1 cellular context compared by ENCODE assay signal in the genomic region with DNA sequence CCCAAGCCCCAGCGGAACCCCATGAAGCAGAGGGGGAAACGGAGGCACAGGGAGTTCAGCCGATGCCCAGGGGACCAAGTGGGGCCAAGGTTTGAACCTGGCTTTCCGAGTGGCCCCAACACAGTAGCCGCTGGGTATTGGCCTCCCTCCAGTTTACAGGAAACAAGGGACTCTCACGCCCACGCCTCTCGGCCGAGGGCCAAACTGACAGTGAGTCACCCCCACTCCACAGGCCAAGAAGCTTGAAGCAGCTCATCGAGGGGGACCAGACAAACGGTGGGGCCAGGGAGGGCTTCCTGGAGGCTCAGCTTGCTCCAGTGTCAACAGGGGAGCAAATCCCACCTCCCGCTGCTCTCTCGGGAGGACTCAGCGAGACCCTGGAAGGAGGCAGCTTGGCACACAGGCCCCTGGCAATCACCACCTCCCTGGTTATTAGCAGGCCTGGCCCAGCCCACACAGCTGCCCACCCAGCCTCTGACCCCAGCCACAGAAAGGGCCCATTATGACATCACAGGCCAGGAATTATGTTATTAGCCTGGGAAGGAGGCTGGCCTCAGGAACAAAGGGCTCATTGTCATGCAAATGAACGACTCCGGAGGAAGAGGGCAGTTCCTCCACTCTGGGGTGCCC.
TF ChIP-seq lines count a peak whose summit lies in the region.

No MANE protein-coding gene starts in this region.

TF ChIP-seq in K562, 482 proteins besides CTCF, POLR2A, EP300 and RAD21 (continued from another document and continues in another):
- no peak for TF ChIP-seq CREB3 (tag; conservative IDR thresholded peaks at IDR 0.05; ENCODE audit: low read depth)
- peak; percentile 98 for TF ChIP-seq NFIC (IDR thresholded peaks at IDR 0.05)
- TF ChIP-seq RCOR1 (IDR thresholded peaks at IDR 0.05; ENCODE audit: borderline replicate concordance in 1 of 2, low read depth in 2 of 2, low read length in 2 of 2), result peak in 1 of 2 experiments; percentile 61; a peak in 1 of 4 replicates
- TF ChIP-seq POLR2AphosphoS5 (IDR thresholded peaks at IDR 0.05; ENCODE audit: control insufficient read depth, insufficient read depth, low read depth, low read length), result peak; percentile 37; the same call in 1 of the 2 replicates
- TF ChIP-seq ZBTB11 (CRISPR knock-in tag; IDR thresholded peaks at IDR 0.05), result peak in 1 of 3 experiments; percentile 69; a peak in 1 of 6 replicates
- TF ChIP-seq USF1 (CRISPR knock-in tag; IDR thresholded peaks at IDR 0.05), result no peak
- peak; percentile 47; the same call in 1 of the 2 replicates for TF ChIP-seq JUN (IDR thresholded peaks at IDR 0.05; ENCODE audit: borderline replicate concordance, low read depth, low read length)
- 0 out of 2 replicates have a peak, but pooled peaks have one; percentile 69 for TF ChIP-seq JUN (CRISPR knock-in tag; IDR thresholded peaks at IDR 0.05; ENCODE audit: borderline replicate concordance)
- no peak for TF ChIP-seq HMG20A (CRISPR knock-in tag; conservative IDR thresholded peaks at IDR 0.05)
- TF ChIP-seq ZFP36 (IDR thresholded peaks at IDR 0.05; ENCODE audit: low read depth, low read length, partially characterized antibody), result peak; percentile 40
- peak; percentile 25; the same call in 1 of the 2 replicates for TF ChIP-seq CXXC5 (CRISPR knock-in tag; IDR thresholded peaks at IDR 0.05)
- peak; percentile 47 to 62; a peak in 2 of 4 replicates for TF ChIP-seq MAZ (CRISPR knock-in tag; conservative IDR thresholded peaks at IDR 0.05 in 1 of 2, IDR thresholded peaks at IDR 0.05 in 1 of 2)
- TF ChIP-seq SMAD4 (CRISPR knock-in tag; conservative IDR thresholded peaks at IDR 0.05), result peak; percentile 42; the same call in 1 of the 2 replicates
- TF ChIP-seq TAF15 (IDR thresholded peaks at IDR 0.05; ENCODE audit: low read depth, low read length), result no peak
- TF ChIP-seq FOXA3 (CRISPR knock-in tag; conservative IDR thresholded peaks at IDR 0.05 in 1 of 2, IDR thresholded peaks at IDR 0.05 in 1 of 2), result peak; percentile 21 to 62; a peak in 1 of 4 replicates
- peak; percentile 99 for TF ChIP-seq EGR1 (conservative IDR thresholded peaks at IDR 0.05)
- peak in 1 of 2 experiments; percentile 27; a peak in 1 of 4 replicates for TF ChIP-seq FOXK2 (conservative IDR thresholded peaks at IDR 0.05 in 1 of 2, IDR thresholded peaks at IDR 0.05 in 1 of 2; ENCODE audit: low read depth in 2 of 2)
- TF ChIP-seq SRSF1 (IDR thresholded peaks at IDR 0.05; ENCODE audit: low read depth, low read length), result no peak
- peak; percentile 49 for TF ChIP-seq RBBP5 (IDR thresholded peaks at IDR 0.05; ENCODE audit: borderline replicate concordance, insufficient read depth, low read length, poor library complexity, severe bottlenecking)
- TF ChIP-seq, protein P1, sequence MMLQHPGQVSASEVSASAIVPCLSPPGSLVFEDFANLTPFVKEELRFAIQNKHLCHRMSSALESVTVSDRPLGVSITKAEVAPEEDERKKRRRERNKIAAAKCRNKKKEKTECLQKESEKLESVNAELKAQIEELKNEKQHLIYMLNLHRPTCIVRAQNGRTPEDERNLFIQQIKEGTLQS (IDR thresholded peaks at IDR 0.05), result peak; percentile 91
- TF ChIP-seq, protein P1 (CRISPR knock-in tag; conservative IDR thresholded peaks at IDR 0.05), result no peak
- TF ChIP-seq, protein P2, sequence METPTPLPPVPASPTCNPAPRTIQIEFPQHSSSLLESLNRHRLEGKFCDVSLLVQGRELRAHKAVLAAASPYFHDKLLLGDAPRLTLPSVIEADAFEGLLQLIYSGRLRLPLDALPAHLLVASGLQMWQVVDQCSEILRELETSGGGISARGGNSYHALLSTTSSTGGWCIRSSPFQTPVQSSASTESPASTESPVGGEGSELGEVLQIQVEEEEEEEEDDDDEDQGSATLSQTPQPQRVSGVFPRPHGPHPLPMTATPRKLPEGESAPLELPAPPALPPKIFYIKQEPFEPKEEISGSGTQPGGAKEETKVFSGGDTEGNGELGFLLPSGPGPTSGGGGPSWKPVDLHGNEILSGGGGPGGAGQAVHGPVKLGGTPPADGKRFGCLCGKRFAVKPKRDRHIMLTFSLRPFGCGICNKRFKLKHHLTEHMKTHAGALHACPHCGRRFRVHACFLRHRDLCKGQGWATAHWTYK (CRISPR knock-in tag; IDR thresholded peaks at IDR 0.05), result 0 out of 2 replicates have a peak, but pooled peaks have one; percentile 53
- TF ChIP-seq CEBPB (tag; IDR thresholded peaks at IDR 0.05), result no peak
- no peak for TF ChIP-seq CGGBP1 (CRISPR knock-in tag; IDR thresholded peaks at IDR 0.05)
- 0 out of 2 replicates have a peak, but pooled peaks have one; percentile 49 for TF ChIP-seq GATAD2B (IDR thresholded peaks at IDR 0.05; ENCODE audit: borderline replicate concordance)
- peak; percentile 76 for TF ChIP-seq ETV5 (CRISPR knock-in tag; IDR thresholded peaks at IDR 0.05; ENCODE audit: low read depth)
- TF ChIP-seq ATF4 (CRISPR knock-in tag; IDR thresholded peaks at IDR 0.05), result 0 out of 2 replicates have a peak, but pooled peaks have one; percentile 5
- peak; percentile 42 for TF ChIP-seq CBFA2T3 (IDR thresholded peaks at IDR 0.05)
- TF ChIP-seq CBX3 (IDR thresholded peaks at IDR 0.05; ENCODE audit: borderline replicate concordance in 1 of 2, low read length in 2 of 2), result peak in 1 of 2 experiments; percentile 29; a peak in 1 of 3 replicates
- TF ChIP-seq OTX1 (CRISPR knock-in tag; IDR thresholded peaks at IDR 0.05), result no peak
- TF ChIP-seq, protein P3, sequence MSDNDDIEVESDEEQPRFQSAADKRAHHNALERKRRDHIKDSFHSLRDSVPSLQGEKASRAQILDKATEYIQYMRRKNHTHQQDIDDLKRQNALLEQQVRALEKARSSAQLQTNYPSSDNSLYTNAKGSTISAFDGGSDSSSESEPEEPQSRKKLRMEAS (CRISPR knock-in tag; IDR thresholded peaks at IDR 0.05), result no peak
- TF ChIP-seq, protein P4, sequence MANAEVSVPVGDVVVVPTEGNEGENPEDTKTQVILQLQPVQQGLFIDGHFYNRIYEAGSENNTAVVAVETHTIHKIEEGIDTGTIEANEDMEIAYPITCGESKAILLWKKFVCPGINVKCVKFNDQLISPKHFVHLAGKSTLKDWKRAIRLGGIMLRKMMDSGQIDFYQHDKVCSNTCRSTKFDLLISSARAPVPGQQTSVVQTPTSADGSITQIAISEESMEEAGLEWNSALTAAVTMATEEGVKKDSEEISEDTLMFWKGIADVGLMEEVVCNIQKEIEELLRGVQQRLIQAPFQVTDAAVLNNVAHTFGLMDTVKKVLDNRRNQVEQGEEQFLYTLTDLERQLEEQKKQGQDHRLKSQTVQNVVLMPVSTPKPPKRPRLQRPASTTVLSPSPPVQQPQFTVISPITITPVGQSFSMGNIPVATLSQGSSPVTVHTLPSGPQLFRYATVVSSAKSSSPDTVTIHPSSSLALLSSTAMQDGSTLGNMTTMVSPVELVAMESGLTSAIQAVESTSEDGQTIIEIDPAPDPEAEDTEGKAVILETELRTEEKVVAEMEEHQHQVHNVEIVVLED (CRISPR knock-in tag; IDR thresholded peaks at IDR 0.05), result no peak
- 0 out of 2 replicates have a peak, but pooled peaks have one; percentile 31 for TF ChIP-seq PML (IDR thresholded peaks at IDR 0.05; ENCODE audit: low read length)
- TF ChIP-seq EP400 (IDR thresholded peaks at IDR 0.05), result no peak
- peak; percentile 23; the same call in 1 of the 2 replicates for TF ChIP-seq L3MBTL2 (IDR thresholded peaks at IDR 0.05)
- TF ChIP-seq CCNT2 (IDR thresholded peaks at IDR 0.05; ENCODE audit: borderline replicate concordance, extremely low read depth, insufficient read length, low read depth, low read length), result peak; percentile 38
- TF ChIP-seq ZBTB17 (CRISPR knock-in tag; IDR thresholded peaks at IDR 0.05), result 0 out of 2 replicates have a peak, but pooled peaks have one; percentile 10
- TF ChIP-seq, protein P5, sequence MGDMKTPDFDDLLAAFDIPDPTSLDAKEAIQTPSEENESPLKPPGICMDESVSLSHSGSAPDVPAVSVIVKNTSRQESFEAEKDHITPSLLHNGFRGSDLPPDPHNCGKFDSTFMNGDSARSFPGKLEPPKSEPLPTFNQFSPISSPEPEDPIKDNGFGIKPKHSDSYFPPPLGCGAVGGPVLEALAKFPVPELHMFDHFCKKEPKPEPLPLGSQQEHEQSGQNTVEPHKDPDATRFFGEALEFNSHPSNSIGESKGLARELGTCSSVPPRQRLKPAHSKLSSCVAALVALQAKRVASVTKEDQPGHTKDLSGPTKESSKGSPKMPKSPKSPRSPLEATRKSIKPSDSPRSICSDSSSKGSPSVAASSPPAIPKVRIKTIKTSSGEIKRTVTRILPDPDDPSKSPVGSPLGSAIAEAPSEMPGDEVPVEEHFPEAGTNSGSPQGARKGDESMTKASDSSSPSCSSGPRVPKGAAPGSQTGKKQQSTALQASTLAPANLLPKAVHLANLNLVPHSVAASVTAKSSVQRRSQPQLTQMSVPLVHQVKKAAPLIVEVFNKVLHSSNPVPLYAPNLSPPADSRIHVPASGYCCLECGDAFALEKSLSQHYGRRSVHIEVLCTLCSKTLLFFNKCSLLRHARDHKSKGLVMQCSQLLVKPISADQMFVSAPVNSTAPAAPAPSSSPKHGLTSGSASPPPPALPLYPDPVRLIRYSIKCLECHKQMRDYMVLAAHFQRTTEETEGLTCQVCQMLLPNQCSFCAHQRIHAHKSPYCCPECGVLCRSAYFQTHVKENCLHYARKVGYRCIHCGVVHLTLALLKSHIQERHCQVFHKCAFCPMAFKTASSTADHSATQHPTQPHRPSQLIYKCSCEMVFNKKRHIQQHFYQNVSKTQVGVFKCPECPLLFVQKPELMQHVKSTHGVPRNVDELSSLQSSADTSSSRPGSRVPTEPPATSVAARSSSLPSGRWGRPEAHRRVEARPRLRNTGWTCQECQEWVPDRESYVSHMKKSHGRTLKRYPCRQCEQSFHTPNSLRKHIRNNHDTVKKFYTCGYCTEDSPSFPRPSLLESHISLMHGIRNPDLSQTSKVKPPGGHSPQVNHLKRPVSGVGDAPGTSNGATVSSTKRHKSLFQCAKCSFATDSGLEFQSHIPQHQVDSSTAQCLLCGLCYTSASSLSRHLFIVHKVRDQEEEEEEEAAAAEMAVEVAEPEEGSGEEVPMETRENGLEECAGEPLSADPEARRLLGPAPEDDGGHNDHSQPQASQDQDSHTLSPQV (IDR thresholded peaks at IDR 0.05), result 0 out of 2 replicates have a peak, but pooled peaks have one; percentile 49
- peak; percentile 45; the same call in 1 of the 2 replicates for TF ChIP-seq RBFOX2 (IDR thresholded peaks at IDR 0.05; ENCODE audit: low read depth, low read length)
- TF ChIP-seq SMARCE1 (IDR thresholded peaks at IDR 0.05), result peak; percentile 88
- TF ChIP-seq ZNF717 (CRISPR knock-in tag; IDR thresholded peaks at IDR 0.05), result no peak
- TF ChIP-seq XRCC5 (IDR thresholded peaks at IDR 0.05; ENCODE audit: low read depth, low read length), result 0 out of 2 replicates have a peak, but pooled peaks have one; percentile 11
- TF ChIP-seq, protein P6, sequence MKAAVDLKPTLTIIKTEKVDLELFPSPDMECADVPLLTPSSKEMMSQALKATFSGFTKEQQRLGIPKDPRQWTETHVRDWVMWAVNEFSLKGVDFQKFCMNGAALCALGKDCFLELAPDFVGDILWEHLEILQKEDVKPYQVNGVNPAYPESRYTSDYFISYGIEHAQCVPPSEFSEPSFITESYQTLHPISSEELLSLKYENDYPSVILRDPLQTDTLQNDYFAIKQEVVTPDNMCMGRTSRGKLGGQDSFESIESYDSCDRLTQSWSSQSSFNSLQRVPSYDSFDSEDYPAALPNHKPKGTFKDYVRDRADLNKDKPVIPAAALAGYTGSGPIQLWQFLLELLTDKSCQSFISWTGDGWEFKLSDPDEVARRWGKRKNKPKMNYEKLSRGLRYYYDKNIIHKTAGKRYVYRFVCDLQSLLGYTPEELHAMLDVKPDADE (conservative IDR thresholded peaks at IDR 0.05; ENCODE audit: control insufficient read depth, low read depth, low read length), result 0 out of 2 replicates have a peak, but pooled peaks have one; percentile 31
